In the genomic region with DNA sequence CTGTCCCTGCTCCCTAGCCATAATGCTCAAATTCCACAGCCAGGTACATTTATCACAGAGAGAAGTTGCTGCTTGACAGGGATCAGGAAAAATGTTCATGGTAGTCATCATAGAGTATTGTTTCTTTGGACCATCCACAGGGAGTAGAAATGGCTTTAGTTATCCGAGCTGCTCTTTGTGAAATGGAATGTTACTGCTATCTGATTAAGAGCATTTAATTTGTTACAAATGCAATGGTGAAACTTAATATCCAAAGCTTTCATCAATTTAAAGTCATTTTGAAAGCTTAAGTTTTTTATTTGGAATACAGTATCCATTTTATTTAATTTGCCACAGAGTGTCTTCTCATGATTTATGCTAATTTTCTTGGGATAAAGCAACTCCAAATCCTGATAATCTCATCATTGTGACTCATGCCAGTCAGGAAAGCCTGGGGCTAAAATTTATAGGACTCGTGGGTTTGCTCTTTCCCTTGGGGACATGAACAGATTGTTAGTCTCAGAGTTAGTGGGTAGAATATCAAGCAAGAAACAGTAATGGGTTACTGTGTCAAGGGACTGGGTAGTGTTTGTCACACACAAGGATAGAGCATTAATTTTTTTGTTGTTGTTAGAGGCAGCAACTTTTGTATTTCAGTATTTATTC, we compare ENCODE assay signal across 17 cellular contexts. TPM values are rescaled to one million over a fixed set of nuclear protein-coding genes. Genes with fewer than 3 reads are reported as not detected.
DNase-seq lines count a peak whose midpoint lies in the region; ATAC-seq and TF ChIP-seq lines count a peak whose summit lies in the region.
"Had no signal": no experiment of that assay in that cellular context is flagged by ENCODE, and none has a peak within 500 bp of the region (broad histone marks: within the 10 kb centered on the region; RNA-seq: fewer than 3 reads in every experiment).

No MANE protein-coding gene starts in this region.

- intact Hi-C loops in PC-3 (cut with micrococcal nuclease), result no loop called here
- intact Hi-C loops in dorsolateral prefrontal cortex (cut with DNase I), result loop anchor here in 1 of 2 donors (5.0 kb wide), 1 partner anchor 157 kb away; no protein-coding TSS in a partner anchor

- POLR2A ChIA-PET in PC-3 (lab: Charles Lee; ENCODE audit: unreplicated experiment), result no interaction called here

- CTCF ChIA-PET in PC-3 (lab: Charles Lee), result interaction anchor here (0.7 kb wide), 1 partner anchor 17 kb away, joined by 3 read pairs; no protein-coding TSS in a partner anchor

- ATAC-seq in PC-3, result no peak
- ATAC-seq in GM19395 (IDR thresholded peaks at IDR 0.05; ENCODE audit: unreplicated experiment), result no peak
- ATAC-seq in HG03460 (IDR thresholded peaks at IDR 0.05; ENCODE audit: unreplicated experiment), result no peak

- no peaks in the 10 kb centered on the region for H3F3A ChIP-seq in PC-3 (ENCODE audit: low read length, unreplicated experiment)

- H3K4me1 ChIP-seq in BE2C (no peaks in the 10 kb centered on the region; the same call in 1 of the 2 replicates), PC-3 (ENCODE audit: insufficient read depth, low read length) (no peaks in the 10 kb centered on the region)
- H3K4me1 ChIP-seq: Caco-2, SJSA1 had no signal

- no peaks in the 10 kb centered on the region for H3K9me2 ChIP-seq in PC-3 (replicated peaks; ENCODE audit: low read length)

- BruUV-seq in PC-3 (replicated peaks; lab: Mats Ljungman, UMichigan), result no TSS peak

- no peak overlapping the region for H3K27ac ChIP-seq in PC-3 (ENCODE audit: low read length)
- H3K27ac ChIP-seq in dorsolateral prefrontal cortex, result peak overlapping the region in 30 of 59 donors; percentile 2 to 66 (median 42)
- H3K27ac ChIP-seq: SJSA1 had no signal

- no peak overlapping the region for H2AFZ ChIP-seq in PC-3 (ENCODE audit: low read length)

- no peaks in the 10 kb centered on the region for H4K20me1 ChIP-seq in PC-3 (ENCODE audit: low read length)

- H3K27me3 ChIP-seq in BE2C (peaks cover 13% of the 10 kb centered on the region), PC-3 (ENCODE audit: low read length) (no peaks in the 10 kb centered on the region), dorsolateral prefrontal cortex (no peaks in the 10 kb centered on the region)
- H3K27me3 ChIP-seq: SJSA1 had no signal

- H3K36me3 ChIP-seq in BE2C, result no peaks in the 10 kb centered on the region
- no peaks in the 10 kb centered on the region for H3K36me3 ChIP-seq in PC-3 (ENCODE audit: low read depth, low read length)
- H3K36me3 ChIP-seq: SJSA1 had no signal

- H3K9ac ChIP-seq in PC-3 (ENCODE audit: low read length), result no peak overlapping the region

- no peak overlapping the region for H3K4me2 ChIP-seq in PC-3 (ENCODE audit: low read length)

- H3K79me2 ChIP-seq in PC-3 (ENCODE audit: low read length), result no peaks in the 10 kb centered on the region

- no peak overlapping the region for H3K4me3 ChIP-seq in BE2C (ENCODE audit: low read depth, low read length)
- no peak overlapping the region for H3K4me3 ChIP-seq in PC-3 (ENCODE audit: low read length)
- H3K4me3 ChIP-seq in dorsolateral prefrontal cortex, result no peak overlapping the region
- H3K4me3 ChIP-seq: SJSA1 had no signal

- no peak for TF ChIP-seq CTCF in BE2C (IDR thresholded peaks at IDR 0.05; ENCODE audit: low read depth, low read length)
- no peak for TF ChIP-seq CTCF in PC-3 (conservative IDR thresholded peaks at IDR 0.05; ENCODE audit: low read depth, low read length)
- TF ChIP-seq CTCF in dorsolateral prefrontal cortex (IDR thresholded peaks at IDR 0.05 in 54 of 56, conservative IDR thresholded peaks at IDR 0.05 in 2 of 56; ENCODE audit: low read depth in 1 of 56, partially characterized antibody in 56 of 56), result no peak

- DNase-seq in BE2C, result peak; percentile 16
- peak; percentile 1 for DNase-seq in LHCN-M2 (ENCODE audit: low read depth)
- peak; percentile 40 for DNase-seq in PC-3
- DNase-seq in dorsolateral prefrontal cortex, result no peak
- no peak for DNase-seq in NCI-H510A (lab: John Stamatoyannopoulos, UW)
- no peak for DNase-seq in NCI-H748 treated with DMSO at 0.1 percent for 48 hours (lab: John Stamatoyannopoulos, UW)
- DNase-seq: Caco-2, DMS79 treated with DMSO at 0.1 percent for 48 hours, GF-D8, GOT3, NCI-H2029 treated with DMSO at 0.1 percent for 48 hours, NCI-H345 had no signal

- H3K9me3 ChIP-seq in BE2C (no peaks in the 10 kb centered on the region), PC-3 (ENCODE audit: low read length) (no peaks in the 10 kb centered on the region)
- H3K9me3 ChIP-seq: Caco-2, SJSA1 had no signal

RNA-seq across cellular contexts. Expression of gene SCEL, which starts 59.8 kb away (rescaled TPM):
- polyA plus RNA-seq in BE2C (2012; ENCODE audit: insufficient read depth, insufficient read length, low read depth), result not detected
- total RNA-seq in LHCN-M2 (2014; rRNA removed) (not detected in 2 replicates), PC-3 (2014; rRNA removed) (3.0 and 3.5 TPM in 2 replicates), dorsolateral prefrontal cortex (1 to 10 TPM in 1 of 120 experiments, under 1 TPM in 43, not detected in 76; 0.13 to 1.0 (median 0.25) TPM)
- not detected for polyA plus RNA-seq in LHCN-M2 (2012)
- total RNA-seq: SJSA1; T-helper 1 cell treated with Interleukin-12 subunit alpha and Interleukin-12 subunit beta and Interleukin-4 antibody, amounts not matched to agents 30 ng/mL and 1 ng/mL, for 36 hours had no signal
- polyA plus RNA-seq: CD14-positive monocyte had no signal

Comparison
In these comparisons a context has a peak if more than half of its experiments do, and no peak if none do; other contexts are left out.
1. DNase-seq: peak in BE2C (single experiment), LHCN-M2 (single experiment) and PC-3 (single experiment); none in dorsolateral prefrontal cortex (0 of 10), NCI-H510A (single experiment) and NCI-H748 treated with DMSO at 0.1 percent for 48 hours (single experiment).